Comparison of ENCODE assay signal across 8 cellular contexts in genomic region chr2:160427629-160428424, GRCh38.
A peak's percentile ranks its signal among the peaks of the same experiment; 100 is the strongest.
DNase-seq lines count a peak whose midpoint lies in the region; ATAC-seq and TF ChIP-seq lines count a peak whose summit lies in the region.

No MANE protein-coding gene starts in this region.

- 29 to 66% methylated on average over 7 of the region's 7 CpGs for WGBS in sigmoid colon, 2 donors

- peak; percentile 48 for ATAC-seq in HG03457 (IDR thresholded peaks at IDR 0.05; ENCODE audit: unreplicated experiment)
- peak; percentile 94 for ATAC-seq in effector memory CD8-positive, alpha-beta T cell (replicated peaks)

- intact Hi-C loops in sigmoid colon (cut with DNase I): loop anchor here (10.0 kb wide), 1 partner anchor 157 kb away; no protein-coding TSS in a partner anchor

- TF ChIP-seq CTCF in WI38 (IDR thresholded peaks at IDR 0.05; ENCODE audit: low read depth, low read length) (no peak), sigmoid colon (IDR thresholded peaks at IDR 0.05) (no peak), WERI-Rb-1 (IDR thresholded peaks at IDR 0.05; ENCODE audit: low read depth, low read length) (no peak)

- no peaks in the 10 kb centered on the region for H3K36me3 ChIP-seq in sigmoid colon
- H3K36me3 ChIP-seq in WERI-Rb-1: no peaks in the 10 kb centered on the region

- H3K4me3 ChIP-seq in WI38 (ENCODE audit: low read depth, low read length): peak overlapping the region; percentile 45
- peak overlapping the region in 3 of 4 donors; percentile 6 to 27 (median 20) for H3K4me3 ChIP-seq in sigmoid colon
- H3K4me3 ChIP-seq in WERI-Rb-1 (ENCODE audit: low read depth, low read length): no peak overlapping the region

- H3K36me3 Mint-ChIP-seq in effector memory CD8-positive, alpha-beta T cell (ENCODE audit: insufficient read depth): peaks cover 7% of the 10 kb centered on the region

- H3K27ac ChIP-seq in sigmoid colon (peak overlapping the region; percentile 58 to 77 (median 66)), WERI-Rb-1 (no peak overlapping the region)

- peak overlapping the region; percentile 42 to 86 for H3K27ac Mint-ChIP-seq in effector memory CD8-positive, alpha-beta T cell

- peaks cover 0 to 54% (median 31%) of the 10 kb centered on the region in 4 donors for H3K4me1 ChIP-seq in sigmoid colon

- H3K4me1 Mint-ChIP-seq in effector memory CD8-positive, alpha-beta T cell (ENCODE audit: low read depth in 2 of 2): peaks cover 37 to 44% of the 10 kb centered on the region in 2 donors

- H3K27me3 Mint-ChIP-seq in effector memory CD8-positive, alpha-beta T cell: no peaks in the 10 kb centered on the region

- H3K9me3 ChIP-seq in sigmoid colon: peaks cover 0 to 4% (median 0%) of the 10 kb centered on the region in 4 donors
- H3K9me3 ChIP-seq in WERI-Rb-1 (ENCODE audit: severe bottlenecking): peaks cover 3% of the 10 kb centered on the region

- no peak for TF ChIP-seq EP300 in sigmoid colon (IDR thresholded peaks at IDR 0.05)

- no peaks in the 10 kb centered on the region for H3K9me3 Mint-ChIP-seq in effector memory CD8-positive, alpha-beta T cell

- peak overlapping the region; percentile 66 to 79 for H3K4me3 Mint-ChIP-seq in effector memory CD8-positive, alpha-beta T cell

- no peaks in the 10 kb centered on the region for H3K27me3 ChIP-seq in sigmoid colon
- H3K27me3 ChIP-seq in WERI-Rb-1 (ENCODE audit: insufficient read depth, low read depth, severe bottlenecking): no peaks in the 10 kb centered on the region

- TF ChIP-seq POLR2A in sigmoid colon (IDR thresholded peaks at IDR 0.05): no peak

- DNase-seq in activated gamma-delta T cell treated with Interleukin-2 at 50 U/mL for 16 hours (peak; percentile 54), activated gamma-delta T cell (lab: John Stamatoyannopoulos, UW) (no peak), sigmoid colon (no peak), WERI-Rb-1 (no peak), glomerular visceral epithelial cell (ENCODE audit: extremely low spot score) (no peak)
- DNase-seq in effector memory CD8-positive, alpha-beta T cell: peak; percentile 36 to 44 (median 43)

Comparison
In these comparisons a context has a peak if more than half of its experiments do, and no peak if none do; other contexts are left out.
1. DNase-seq: peak in activated gamma-delta T cell treated with Interleukin-2 at 50 U/mL for 16 hours (single experiment) and effector memory CD8-positive, alpha-beta T cell (3 of 3); none in activated gamma-delta T cell (single experiment), sigmoid colon (single experiment), WERI-Rb-1 (single experiment) and glomerular visceral epithelial cell (single experiment).